In the genomic region with DNA sequence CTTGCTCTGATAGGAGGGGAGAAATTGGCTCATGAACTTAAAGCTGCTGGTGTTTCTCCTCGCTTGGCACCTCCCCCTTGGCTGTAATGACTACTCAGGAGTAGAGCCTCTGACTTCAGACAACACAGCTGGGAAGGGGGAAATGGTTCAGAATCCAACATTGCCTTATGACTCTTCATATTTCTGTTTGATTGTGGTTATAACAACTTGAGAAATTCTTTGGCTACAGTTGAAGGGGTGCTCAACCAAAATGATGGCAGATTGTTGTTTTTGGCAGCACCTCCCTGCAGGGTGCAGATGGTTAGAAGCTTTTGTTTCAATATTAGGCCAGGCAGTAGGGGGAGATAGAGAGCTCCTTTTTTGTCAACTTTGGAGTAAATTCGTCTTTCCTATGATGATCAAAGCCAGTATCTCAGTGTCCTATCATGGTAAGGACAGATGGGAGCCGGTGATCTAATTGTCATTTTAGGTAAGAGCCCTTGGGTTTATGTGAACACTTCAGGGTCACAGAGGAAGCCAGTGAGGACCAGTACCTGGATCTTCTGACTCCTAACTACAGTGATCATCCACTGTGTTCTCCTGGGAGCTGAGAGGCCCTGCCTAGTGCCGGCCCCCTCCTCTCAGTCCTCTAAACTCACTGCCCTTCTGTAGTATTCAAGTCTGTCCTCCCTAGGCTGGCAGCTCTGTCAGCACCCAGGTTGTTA, we compare ENCODE assay signal across 8 cellular contexts. TPM values are rescaled to one million over a fixed set of nuclear protein-coding genes. Genes with fewer than 3 reads are reported as not detected.
DNase-seq lines count a peak whose midpoint lies in the region; ATAC-seq, FAIRE-seq and TF ChIP-seq lines count a peak whose summit lies in the region.

No MANE protein-coding gene starts in this region.

- in situ Hi-C loops in GM13976 (cut with MboI; ENCODE audit: low sequenced_read_pairs, unreplicated experiment): no loop called here

- CTCF ChIA-PET in activated B cell treated with CpG ODN at 0.5 μM for 24 hours (lab: Charles Lee): interaction anchor here (0.7 to 8.3 kb wide), 18 partner anchors 8 to 148 kb away, joined by 3 to 101 read pairs (median 8); partner anchors contain the start of gene TGM2

- peak overlapping the region; percentile 65 for H3K27ac Mint-ChIP-seq in activated B cell treated with CpG ODN at 0.5 μM for 24 hours

- FAIRE-seq in pancreas (lab: Jason Lieb, UNC): no peak

- intact Hi-C loops in activated B cell treated with CpG ODN at 0.5 μM for 24 hours (cut with micrococcal nuclease) (loop anchor here (1.0 kb wide), 4 partner anchors 16 to 148 kb away; partner anchors contain the start of gene TGM2), pancreas (cut with DNase I) (loop anchor here in 1 of 3 donors (5.0 kb wide), 1 partner anchor 94 kb away; the partner anchor contains the start of gene TGM2)

- ATAC-seq in activated B cell treated with CpG ODN at 0.5 μM for 24 hours (ENCODE audit: low read depth) (peak; percentile 55), pancreas (peak; percentile 61 to 93 (median 90)), GM21526 (IDR thresholded peaks at IDR 0.05; ENCODE audit: low FRiP score, unreplicated experiment) (no peak)

- TF ChIP-seq CTCF in GM13976 (IDR thresholded peaks at IDR 0.05; ENCODE audit: borderline replicate concordance, control extremely low read depth, extremely low read depth, insufficient read depth, missing control alignments): peak; percentile 44
- peak; percentile 34 for TF ChIP-seq CTCF in activated B cell treated with CpG ODN at 0.5 μM for 24 hours (IDR thresholded peaks at IDR 0.05)
- peak; percentile 45 to 59 (median 51) for TF ChIP-seq CTCF in pancreas (IDR thresholded peaks at IDR 0.05)

- H3K9me3 Mint-ChIP-seq in activated B cell treated with CpG ODN at 0.5 μM for 24 hours: no peaks in the 10 kb centered on the region

- peaks cover 55% of the 10 kb centered on the region for H3K4me1 Mint-ChIP-seq in activated B cell treated with CpG ODN at 0.5 μM for 24 hours

- POLR2A ChIA-PET in activated B cell treated with CpG ODN at 0.5 μM for 24 hours (lab: Charles Lee): interaction anchor here (0.6 to 1.3 kb wide), 11 partner anchors 8 to 147 kb away, joined by 3 to 14 read pairs (median 3); partner anchors contain the start of gene TGM2

- no peak overlapping the region for H3K4me3 ChIP-seq in pancreas

- no peaks in the 10 kb centered on the region for H3K27me3 ChIP-seq in pancreas

- peak overlapping the region; percentile 22 for H3K4me3 Mint-ChIP-seq in activated B cell treated with CpG ODN at 0.5 μM for 24 hours

- no peaks in the 10 kb centered on the region for H3K9me3 ChIP-seq in pancreas

- DNase-seq in Ammon's horn (ENCODE audit: low spot score): peak; percentile 64
- DNase-seq in GM13976 (ENCODE audit: low spot score): peak; percentile 49
- DNase-seq in NCI-H2029 (lab: John Stamatoyannopoulos, UW): peak; percentile 86
- DNase-seq in activated B cell treated with CpG ODN at 0.5 μM for 24 hours: no peak
- DNase-seq in globus pallidus (ENCODE audit: low spot score): peak; percentile 29
- DNase-seq in pancreas: peak in 3 of 6 donors; percentile 17 to 43 (median 26)
- DNase-seq in NCI-H526 treated with DMSO at 0.1 percent for 48 hours (lab: John Stamatoyannopoulos, UW): no peak

- peak overlapping the region in 1 of 4 donors; percentile 6 for H3K27ac ChIP-seq in pancreas

- WGBS in pancreas, 2 donors: 25% methylated on average over 4 of the region's 4 CpGs

- H3K36me3 Mint-ChIP-seq in activated B cell treated with CpG ODN at 0.5 μM for 24 hours (ENCODE audit: low read depth): peaks cover 80% of the 10 kb centered on the region

- H3K27me3 Mint-ChIP-seq in activated B cell treated with CpG ODN at 0.5 μM for 24 hours: no peaks in the 10 kb centered on the region

- peaks cover 0 to 11% (median 8%) of the 10 kb centered on the region in 3 donors for H3K36me3 ChIP-seq in pancreas

- H3K4me1 ChIP-seq in pancreas: peaks cover 3 to 10% (median 7%) of the 10 kb centered on the region in 3 donors

RNA-seq across cellular contexts. Expression of gene RPRD1B, which starts 39.9 kb away (rescaled TPM):
- 38.4 and 40.8 TPM in 2 replicates for total RNA-seq in activated B cell treated with CpG ODN at 0.5 μM for 24 hours
- total RNA-seq in pancreas: 10 to 100 TPM in 5 of 6 donors, 1 to 10 TPM in 1; 9.2 to 19.7 (median 12.8) TPM
- 1 to 10 TPM; 6.0 to 9.3 TPM for polyA plus RNA-seq in pancreas

RNA-seq across cellular contexts. Expression of gene TTI1, which starts 40.2 kb away (rescaled TPM):
- total RNA-seq in activated B cell treated with CpG ODN at 0.5 μM for 24 hours (27.1 and 30.1 TPM in 2 replicates), pancreas (10 to 100 TPM; 10.2 to 18.0 (median 11.2) TPM)
- polyA plus RNA-seq in pancreas: 10 to 100 TPM; 10.1 to 15.3 TPM

Comparison
In these comparisons a context has a peak if more than half of its experiments do, and no peak if none do; other contexts are left out.
1. DNase-seq: peak in Ammon's horn (single experiment), GM13976 (single experiment), NCI-H2029 (single experiment) and globus pallidus (single experiment); none in activated B cell treated with CpG ODN at 0.5 μM for 24 hours (single experiment) and NCI-H526 treated with DMSO at 0.1 percent for 48 hours (single experiment).
2. Peak in every context shown above with its lines, with median percentiles within 50 percentile points of each other: CTCF ChIP-seq.